2 cellular contexts compared by ENCODE assay signal in genomic region chr11:31264834-31265233, GRCh38.
TF ChIP-seq lines count a peak whose summit lies in the region.

No MANE protein-coding gene starts in this region.

TF ChIP-seq in SK-N-SH, 30 proteins besides CTCF, POLR2A, EP300 and RAD21 (continued from another document):
- TF ChIP-seq POLR2AphosphoS5 (IDR thresholded peaks at IDR 0.05; ENCODE audit: low read depth, low read length) = no peak

TF ChIP-seq in SK-N-SH treated with all-trans-retinoic acid at 6 μM for 48 hours, 23 proteins besides CTCF, POLR2A, EP300 and RAD21 (continued from another document):
- TF ChIP-seq, protein P1, sequence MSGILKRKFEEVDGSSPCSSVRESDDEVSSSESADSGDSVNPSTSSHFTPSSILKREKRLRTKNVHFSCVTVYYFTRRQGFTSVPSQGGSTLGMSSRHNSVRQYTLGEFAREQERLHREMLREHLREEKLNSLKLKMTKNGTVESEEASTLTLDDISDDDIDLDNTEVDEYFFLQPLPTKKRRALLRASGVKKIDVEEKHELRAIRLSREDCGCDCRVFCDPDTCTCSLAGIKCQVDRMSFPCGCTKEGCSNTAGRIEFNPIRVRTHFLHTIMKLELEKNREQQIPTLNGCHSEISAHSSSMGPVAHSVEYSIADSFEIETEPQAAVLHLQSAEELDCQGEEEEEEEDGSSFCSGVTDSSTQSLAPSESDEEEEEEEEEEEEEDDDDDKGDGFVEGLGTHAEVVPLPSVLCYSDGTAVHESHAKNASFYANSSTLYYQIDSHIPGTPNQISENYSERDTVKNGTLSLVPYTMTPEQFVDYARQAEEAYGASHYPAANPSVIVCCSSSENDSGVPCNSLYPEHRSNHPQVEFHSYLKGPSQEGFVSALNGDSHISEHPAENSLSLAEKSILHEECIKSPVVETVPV (CRISPR knock-in tag; IDR thresholded peaks at IDR 0.05) = no peak
- TF ChIP-seq, protein P2, sequence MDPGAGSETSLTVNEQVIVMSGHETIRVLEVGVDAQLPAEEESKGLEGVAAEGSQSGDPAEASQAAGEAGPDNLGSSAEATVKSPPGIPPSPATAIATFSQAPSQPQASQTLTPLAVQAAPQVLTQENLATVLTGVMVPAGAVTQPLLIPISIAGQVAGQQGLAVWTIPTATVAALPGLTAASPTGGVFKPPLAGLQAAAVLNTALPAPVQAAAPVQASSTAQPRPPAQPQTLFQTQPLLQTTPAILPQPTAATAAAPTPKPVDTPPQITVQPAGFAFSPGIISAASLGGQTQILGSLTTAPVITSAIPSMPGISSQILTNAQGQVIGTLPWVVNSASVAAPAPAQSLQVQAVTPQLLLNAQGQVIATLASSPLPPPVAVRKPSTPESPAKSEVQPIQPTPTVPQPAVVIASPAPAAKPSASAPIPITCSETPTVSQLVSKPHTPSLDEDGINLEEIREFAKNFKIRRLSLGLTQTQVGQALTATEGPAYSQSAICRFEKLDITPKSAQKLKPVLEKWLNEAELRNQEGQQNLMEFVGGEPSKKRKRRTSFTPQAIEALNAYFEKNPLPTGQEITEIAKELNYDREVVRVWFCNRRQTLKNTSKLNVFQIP (CRISPR knock-in tag; IDR thresholded peaks at IDR 0.05; ENCODE audit: borderline replicate concordance, low read depth) = no peak
